ENCODE assay signal across 20 cellular contexts in genomic region chr15:43883571-43883970, GRCh38. TPM values are rescaled to one million over a fixed set of nuclear protein-coding genes. Genes with fewer than 3 reads are reported as not detected.
DNase-seq lines count a peak whose midpoint lies in the region; ATAC-seq and TF ChIP-seq lines count a peak whose summit lies in the region.
"Had no signal": no experiment of that assay in that cellular context is flagged by ENCODE, and none has a peak within 500 bp of the region (broad histone marks: within the 10 kb centered on the region; RNA-seq: fewer than 3 reads in every experiment).

No MANE protein-coding gene starts in this region.

- peaks cover 0 to 13% (median 0%) of the 10 kb centered on the region in 9 donors for H3K36me3 ChIP-seq in heart right ventricle

- no peaks in the 10 kb centered on the region for H3K9me3 ChIP-seq in heart right ventricle
- H3K9me3 ChIP-seq: A549; BLaER1 treated with 17β-estradiol and CSF1 and Interleukin-3, amounts not matched to agents 10 nM and 100 nM; Caco-2 had no signal

- no peak overlapping the region for H3K4me3 Mint-ChIP-seq in T-helper 1 cell treated with Interleukin-12 subunit alpha and Interleukin-12 subunit beta and Interleukin-4 antibody, amounts not matched to agents 30 μg/mL and 1 μg/mL, for 36 hours
- H3K4me3 Mint-ChIP-seq in activated T-cell treated with anti-CD3 and anti-CD28 coated beads, Interleukin-2, amount 50 U/mL, for 24 hours, result no peak overlapping the region
- H3K4me3 Mint-ChIP-seq: B cell; CD4-positive, alpha-beta T cell; CD8-positive, alpha-beta T cell had no signal

- no peak for ATAC-seq in heart right ventricle
- ATAC-seq: A549; CD8-positive, alpha-beta T cell had no signal

- intact Hi-C loops in cardiac septum (cut with DNase I) (no loop called here), heart right ventricle (cut with DNase I) (no loop called here), posterior vena cava (cut with DNase I) (loop anchor here in 1 of 2 donors (10.0 kb wide), 1 partner anchor 351 kb away; no protein-coding TSS in a partner anchor)

- H3K27ac Mint-ChIP-seq in T-helper 1 cell treated with Interleukin-12 subunit alpha and Interleukin-12 subunit beta and Interleukin-4 antibody, amounts not matched to agents 30 μg/mL and 1 μg/mL, for 36 hours, result peak overlapping the region; percentile 36
- peak overlapping the region; percentile 19 for H3K27ac Mint-ChIP-seq in activated T-cell treated with anti-CD3 and anti-CD28 coated beads, Interleukin-2, amount 50 U/mL, for 24 hours
- H3K27ac Mint-ChIP-seq: B cell; CD4-positive, alpha-beta T cell; CD8-positive, alpha-beta T cell had no signal

- H3K27me3 Mint-ChIP-seq in T-helper 1 cell treated with Interleukin-12 subunit alpha and Interleukin-12 subunit beta and Interleukin-4 antibody, amounts not matched to agents 30 μg/mL and 1 μg/mL, for 36 hours (ENCODE audit: low read depth), result no peaks in the 10 kb centered on the region
- H3K27me3 Mint-ChIP-seq in activated T-cell treated with anti-CD3 and anti-CD28 coated beads, Interleukin-2, amount 50 U/mL, for 24 hours, result no peaks in the 10 kb centered on the region
- H3K27me3 Mint-ChIP-seq: B cell; CD4-positive, alpha-beta T cell had no signal

- H3K27me3 ChIP-seq in heart right ventricle, result no peaks in the 10 kb centered on the region
- H3K27me3 ChIP-seq: BLaER1 treated with 17β-estradiol and CSF1 and Interleukin-3, amounts not matched to agents 10 nM and 100 nM had no signal

- H3K4me1 ChIP-seq in heart right ventricle, result peaks cover 0 to 43% (median 9%) of the 10 kb centered on the region in 9 donors
- H3K4me1 ChIP-seq: A549; BLaER1 treated with 17β-estradiol and CSF1 and Interleukin-3, amounts not matched to agents 10 nM and 100 nM had no signal

- no peak for TF ChIP-seq CTCF in heart right ventricle (IDR thresholded peaks at IDR 0.05)

- no peak overlapping the region for H3K4me3 ChIP-seq in heart right ventricle
- H3K4me3 ChIP-seq: A549; BLaER1 treated with 17β-estradiol and CSF1 and Interleukin-3, amounts not matched to agents 10 nM and 100 nM had no signal

- H3K27ac ChIP-seq in heart right ventricle, result no peak overlapping the region
- H3K27ac ChIP-seq: 22Rv1; A549; BLaER1 treated with 17β-estradiol and CSF1 and Interleukin-3, amounts not matched to agents 10 nM and 100 nM; C4-2B had no signal

- no peaks in the 10 kb centered on the region for H3K9me3 Mint-ChIP-seq in T-helper 1 cell treated with Interleukin-12 subunit alpha and Interleukin-12 subunit beta and Interleukin-4 antibody, amounts not matched to agents 30 μg/mL and 1 μg/mL, for 36 hours
- H3K9me3 Mint-ChIP-seq in activated T-cell treated with anti-CD3 and anti-CD28 coated beads, Interleukin-2, amount 50 U/mL, for 24 hours, result no peaks in the 10 kb centered on the region
- H3K9me3 Mint-ChIP-seq: CD4-positive, alpha-beta T cell; CD8-positive, alpha-beta T cell had no signal

- DNase-seq in T-helper 1 cell (no peak), cardiac septum (ENCODE audit: low spot score) (peak; percentile 14), heart right ventricle (no peak), posterior vena cava (ENCODE audit: low spot score) (peak; percentile 67), NCI-H446 treated with DMSO at 0.1 percent for 48 hours (lab: John Stamatoyannopoulos, UW) (no peak)
- DNase-seq in activated T-cell treated with anti-CD3 and anti-CD28 coated beads, Interleukin-2, amount 50 U/mL, for 24 hours, result no peak
- no peak for DNase-seq in activated T-cell treated with anti-CD3 and anti-CD28 coated beads, Interleukin-2, amount 50 U/mL, for 48 hours
- DNase-seq: AML-193; Caco-2; Calu3; CD4-positive, alpha-beta T cell; CD8-positive, alpha-beta T cell; DMS79 treated with DMSO at 0.1 percent for 48 hours; GF-D8 had no signal

- peaks cover 21% of the 10 kb centered on the region for H3K36me3 Mint-ChIP-seq in T-helper 1 cell treated with Interleukin-12 subunit alpha and Interleukin-12 subunit beta and Interleukin-4 antibody, amounts not matched to agents 30 μg/mL and 1 μg/mL, for 36 hours (ENCODE audit: low read depth)
- peaks cover 72% of the 10 kb centered on the region for H3K36me3 Mint-ChIP-seq in activated T-cell treated with anti-CD3 and anti-CD28 coated beads, Interleukin-2, amount 50 U/mL, for 24 hours (ENCODE audit: low read depth)
- H3K36me3 Mint-ChIP-seq: CD8-positive, alpha-beta T cell had no signal

- peaks cover 2% of the 10 kb centered on the region for H3K4me1 Mint-ChIP-seq in T-helper 1 cell treated with Interleukin-12 subunit alpha and Interleukin-12 subunit beta and Interleukin-4 antibody, amounts not matched to agents 30 μg/mL and 1 μg/mL, for 36 hours (ENCODE audit: low read depth)
- H3K4me1 Mint-ChIP-seq in activated T-cell treated with anti-CD3 and anti-CD28 coated beads, Interleukin-2, amount 50 U/mL, for 24 hours (ENCODE audit: low read depth), result peaks cover 5% of the 10 kb centered on the region

- 95 to 98% methylated on average over 3 of the region's 3 CpGs for WGBS in heart right ventricle, 2 donors

RNA-seq across cellular contexts. Expression of gene WDR76, which starts 56.8 kb away (rescaled TPM):
- total RNA-seq in cardiac septum (0.97 TPM), heart right ventricle (1 to 10 TPM in 7 of 10 donors, under 1 TPM in 3; 0.68 to 4.1 (median 1.7) TPM), posterior vena cava (1 to 10 TPM; 3.9 to 6.2 TPM)
- 1 to 10 TPM in 1 of 2 donors, under 1 TPM in 1; 0.73 to 1.8 TPM for polyA plus RNA-seq in heart right ventricle

RNA-seq across cellular contexts. Expression of gene MFAP1, which starts 59.1 kb away (rescaled TPM):
- total RNA-seq in cardiac septum (19.8 TPM), heart right ventricle (10 to 100 TPM; 16.6 to 23.4 (median 20.7) TPM), posterior vena cava (10 to 100 TPM; 16.6 to 17.7 TPM)
- polyA plus RNA-seq in heart right ventricle, result 10 to 100 TPM; 13.0 to 22.5 TPM

Comparison
In these comparisons a context has a peak if more than half of its experiments do, and no peak if none do; other contexts are left out.
1. DNase-seq: peak in cardiac septum (single experiment) and posterior vena cava (single experiment); none in T-helper 1 cell (0 of 5), activated T-cell treated with anti-CD3 and anti-CD28 coated beads, Interleukin-2, amount 50 U/mL, for 24 hours (single experiment), activated T-cell treated with anti-CD3 and anti-CD28 coated beads, Interleukin-2, amount 50 U/mL, for 48 hours (0 of 2), heart right ventricle (0 of 2) and NCI-H446 treated with DMSO at 0.1 percent for 48 hours (single experiment).